Comparison of ENCODE assay signal across 8 cellular contexts in the genomic region with DNA sequence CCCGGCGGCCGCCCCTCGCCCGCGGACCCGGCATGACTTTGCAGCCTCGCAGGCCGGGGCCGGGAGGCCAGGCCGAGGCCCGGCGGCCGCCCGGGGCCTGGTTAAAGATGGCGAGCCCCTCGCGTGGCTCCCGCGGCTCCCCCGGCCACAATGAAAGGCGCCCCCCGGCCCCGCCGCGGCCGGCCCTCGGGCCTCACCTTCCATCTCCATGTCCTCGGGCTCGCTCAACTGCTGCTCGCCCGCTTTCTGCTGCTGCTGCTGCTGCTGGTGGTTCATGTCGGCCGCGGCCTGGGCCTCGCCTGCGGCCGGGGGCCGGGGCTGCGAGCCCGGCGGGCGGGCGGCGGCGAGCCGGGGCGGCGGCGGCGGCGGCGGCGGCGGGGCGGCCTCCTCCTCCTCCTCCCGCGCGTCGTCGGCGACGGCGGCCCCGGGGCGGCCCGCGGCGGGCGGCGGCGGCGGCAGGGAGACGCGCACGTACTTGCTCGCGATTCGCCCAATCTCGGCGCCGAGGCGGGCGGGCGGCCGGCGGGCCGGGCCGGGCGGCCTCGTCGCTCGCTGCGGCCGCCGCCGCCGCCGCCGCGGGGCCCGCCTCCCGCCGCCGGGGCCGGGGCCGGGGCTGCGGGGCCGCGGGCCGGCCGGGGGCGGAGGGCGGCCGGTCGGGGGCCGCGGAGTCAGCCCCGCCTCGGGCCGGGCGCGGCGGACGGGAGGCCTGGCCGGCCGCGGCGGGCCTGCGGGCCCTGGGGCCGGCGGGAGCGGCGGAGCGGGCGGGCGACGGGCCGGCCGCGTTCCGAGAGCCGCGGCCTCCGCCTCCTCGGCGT. TPM values are rescaled to one million over a fixed set of nuclear protein-coding genes. Genes with fewer than 3 reads are reported as not detected.
DNase-seq lines count a peak whose midpoint lies in the region; ATAC-seq and TF ChIP-seq lines count a peak whose summit lies in the region.

No MANE protein-coding gene starts in this region.

- intact Hi-C loops in gastrocnemius medialis (cut with DNase I; ENCODE audit: low total_unique reads) = loop anchor here (2.0 to 5.0 kb wide), 3 partner anchors 84 to 129 kb away; partner anchors contain the start of genes CARHSP1 and HAPSTR1

- no peaks in the 10 kb centered on the region for H3K9me3 ChIP-seq in gastrocnemius medialis

- H3K36me3 ChIP-seq in gastrocnemius medialis = no peaks in the 10 kb centered on the region

- no peak for TF ChIP-seq POLR2A in gastrocnemius medialis (IDR thresholded peaks at IDR 0.05)

- in situ Hi-C loops in gastrocnemius medialis (cut with MboI; ENCODE audit: low sequenced_read_pairs in 4 of 4) = loop anchor here in 1 of 4 donors (25.0 kb wide), 1 partner anchor 124 kb away; the partner anchor contains the start of gene HAPSTR1

- peak overlapping the region; percentile 77 for H3K27ac ChIP-seq in VCaP
- peak overlapping the region; percentile 10 for H3K27ac ChIP-seq in foreskin keratinocyte
- peak overlapping the region; percentile 80 to 86 (median 84) for H3K27ac ChIP-seq in gastrocnemius medialis

- DNase-seq in D341Med (ENCODE audit: low spot score) (peak; percentile 71), foreskin keratinocyte (no peak), gastrocnemius medialis (no peak), SIG-M5 (lab: John Stamatoyannopoulos, UW) (no peak), OCI-M1 (lab: John Stamatoyannopoulos, UW) (no peak), NCI-H2171 (lab: John Stamatoyannopoulos, UW) (no peak)

- H3K4me1 ChIP-seq in foreskin keratinocyte = peaks cover 19% of the 10 kb centered on the region
- peaks cover 42 to 47% of the 10 kb centered on the region in 2 donors for H3K4me1 ChIP-seq in gastrocnemius medialis

- peak overlapping the region; percentile 58 to 72 (median 66) for H3K4me3 ChIP-seq in gastrocnemius medialis

- TF ChIP-seq CTCF in VCaP (conservative IDR thresholded peaks at IDR 0.05) = no peak
- no peak for TF ChIP-seq CTCF in foreskin keratinocyte (conservative IDR thresholded peaks at IDR 0.05)
- no peak for TF ChIP-seq CTCF in gastrocnemius medialis (IDR thresholded peaks at IDR 0.05 in 4 of 5, conservative IDR thresholded peaks at IDR 0.05 in 1 of 5)

- ATAC-seq in HG02642 (IDR thresholded peaks at IDR 0.05; ENCODE audit: poor library complexity, unreplicated experiment) (peak; percentile 3), foreskin keratinocyte (no peak), gastrocnemius medialis (peak; percentile 22 to 25)

- no peaks in the 10 kb centered on the region for H3K27me3 ChIP-seq in foreskin keratinocyte
- no peaks in the 10 kb centered on the region for H3K27me3 ChIP-seq in gastrocnemius medialis

RNA-seq across cellular contexts. Expression of gene USP7, which starts 0.5 kb away (rescaled TPM):
- total RNA-seq in foreskin keratinocyte (72.6 and 75.9 TPM in 2 replicates), gastrocnemius medialis (10 to 100 TPM; 79.7 to 99.2 (median 85.6) TPM)
- 28.8 and 35.5 TPM in 2 replicates for polyA plus RNA-seq in foreskin keratinocyte

Comparison
In these comparisons a context has a peak if more than half of its experiments do, and no peak if none do; other contexts are left out.
1. H3K27ac ChIP-seq: peak in every context shown above with its lines; median percentile 84 in gastrocnemius medialis; 77 in VCaP; 10 in foreskin keratinocyte.